1 cellular context compared by ENCODE assay signal in genomic region chr1:99972066-99972465, GRCh38.
A peak's percentile ranks its signal among the peaks of the same experiment; 100 is the strongest.
TF ChIP-seq lines count a peak whose summit lies in the region.

No MANE protein-coding gene starts in this region.

TF ChIP-seq in HEK293, 187 proteins besides CTCF, POLR2A, EP300 and RAD21:
- 0 out of 2 replicates have a peak, but pooled peaks have one; percentile 25 for TF ChIP-seq ZNF600 (tag by site-specific recombination; IDR thresholded peaks at IDR 0.05)
- TF ChIP-seq, protein P1, sequence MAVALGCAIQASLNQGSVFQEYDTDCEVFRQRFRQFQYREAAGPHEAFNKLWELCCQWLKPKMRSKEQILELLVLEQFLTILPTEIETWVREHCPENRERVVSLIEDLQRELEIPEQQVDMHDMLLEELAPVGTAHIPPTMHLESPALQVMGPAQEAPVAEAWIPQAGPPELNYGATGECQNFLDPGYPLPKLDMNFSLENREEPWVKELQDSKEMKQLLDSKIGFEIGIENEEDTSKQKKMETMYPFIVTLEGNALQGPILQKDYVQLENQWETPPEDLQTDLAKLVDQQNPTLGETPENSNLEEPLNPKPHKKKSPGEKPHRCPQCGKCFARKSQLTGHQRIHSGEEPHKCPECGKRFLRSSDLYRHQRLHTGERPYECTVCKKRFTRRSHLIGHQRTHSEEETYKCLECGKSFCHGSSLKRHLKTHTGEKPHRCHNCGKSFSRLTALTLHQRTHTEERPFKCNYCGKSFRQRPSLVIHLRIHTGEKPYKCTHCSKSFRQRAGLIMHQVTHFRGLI (tag by site-specific recombination; IDR thresholded peaks at IDR 0.05), result peak; percentile 96
- peak; percentile 45 for TF ChIP-seq OSR2 (tag by site-specific recombination; IDR thresholded peaks at IDR 0.05)
